7 cellular contexts compared by ENCODE assay signal in genomic region chr18:7203601-7204000, GRCh38. TPM values are rescaled to one million over a fixed set of nuclear protein-coding genes. Genes with fewer than 3 reads are reported as not detected.
"Had no signal": no experiment of that assay in that cellular context is flagged by ENCODE, and none has a peak within 500 bp of the region (broad histone marks: within the 10 kb centered on the region; RNA-seq: fewer than 3 reads in every experiment).

No MANE protein-coding gene starts in this region.

RNA-seq across cellular contexts. Expression of gene LRRC30, which starts 27.3 kb away (rescaled TPM):
- total RNA-seq: M059J, NCI-H460, PC-3, Peyer's patch, Right ventricle myocardium superior, SJSA1 had no signal
- polyA plus RNA-seq: SK-N-SH had no signal
